Comparison of ENCODE assay signal across 1 cellular context in the genomic region with DNA sequence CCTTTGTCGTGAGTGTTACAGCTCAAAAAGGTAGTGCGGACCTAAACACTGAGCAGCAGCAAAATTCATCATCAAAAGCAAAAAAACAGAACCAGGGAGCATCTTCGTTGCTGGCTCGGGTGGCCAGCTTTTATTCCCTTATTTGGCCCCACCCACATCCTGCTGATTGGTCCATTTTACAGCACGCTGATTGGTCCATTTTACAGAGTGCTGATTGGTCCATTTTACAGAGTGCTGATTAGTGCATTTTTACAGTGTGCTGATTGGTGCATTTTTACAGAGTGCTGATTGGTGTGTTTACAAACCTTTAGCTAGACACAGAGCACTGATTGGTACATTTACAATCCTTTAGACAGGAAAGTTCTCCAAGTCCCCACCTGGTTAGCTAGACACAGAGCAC.
A peak's percentile ranks its signal among the peaks of the same experiment; 100 is the strongest.
TF ChIP-seq lines count a peak whose summit lies in the region.

No MANE protein-coding gene starts in this region.

TF ChIP-seq in HepG2, 621 proteins besides CTCF, POLR2A, EP300 and RAD21:
- TF ChIP-seq MAFF (IDR thresholded peaks at IDR 0.05; ENCODE audit: low read depth, low read length) (peak; percentile 72), MAFK (conservative IDR thresholded peaks at IDR 0.05 in 1 of 2, IDR thresholded peaks at IDR 0.05 in 1 of 2; ENCODE audit: low read length in 2 of 2) (peak; percentile 56 to 70), NFYB (CRISPR knock-in tag; IDR thresholded peaks at IDR 0.05) (peak; percentile 73), NFYC (CRISPR knock-in tag; IDR thresholded peaks at IDR 0.05) (peak; percentile 54; the same call in 1 of the 2 replicates)
